1 cellular context compared by ENCODE assay signal in genomic region chr9:123678038-123678877, GRCh38.
TF ChIP-seq lines count a peak whose summit lies in the region.

No MANE protein-coding gene starts in this region.

TF ChIP-seq in HepG2, 621 proteins besides CTCF, POLR2A, EP300 and RAD21 (continued from another document):
- TF ChIP-seq ETV5 (CRISPR knock-in tag; IDR thresholded peaks at IDR 0.05; ENCODE audit: borderline replicate concordance) (peak; percentile 89), ZNF781 (CRISPR knock-in tag; IDR thresholded peaks at IDR 0.05; ENCODE audit: borderline replicate concordance, not compliant biosample characterization) (no peak), ZNF607 (CRISPR knock-in tag; IDR thresholded peaks at IDR 0.05; ENCODE audit: borderline replicate concordance) (no peak), PATZ1 (CRISPR knock-in tag; IDR thresholded peaks at IDR 0.05) (0 out of 2 replicates have a peak, but pooled peaks have one; percentile 12), FOXC1 (CRISPR knock-in tag; IDR thresholded peaks at IDR 0.05; ENCODE audit: borderline replicate concordance) (no peak), ZNF253 (CRISPR knock-in tag; IDR thresholded peaks at IDR 0.05; ENCODE audit: borderline replicate concordance) (no peak), ZNF503 (CRISPR knock-in tag; IDR thresholded peaks at IDR 0.05) (peak; percentile 86), FOXO1 (CRISPR knock-in tag; IDR thresholded peaks at IDR 0.05) (0 out of 2 replicates have a peak, but pooled peaks have one; percentile 18), RERE (CRISPR knock-in tag; IDR thresholded peaks at IDR 0.05; ENCODE audit: low read depth) (peak; percentile 91; the same call in 1 of the 2 replicates), PPARG (CRISPR knock-in tag; conservative IDR thresholded peaks at IDR 0.05) (0 out of 2 replicates have a peak, but pooled peaks have one; percentile 37), SALL1 (CRISPR knock-in tag; IDR thresholded peaks at IDR 0.05) (peak; percentile 57), ZNF800 (CRISPR knock-in tag; IDR thresholded peaks at IDR 0.05) (no peak), PAF1 (CRISPR knock-in tag; IDR thresholded peaks at IDR 0.05) (no peak), ZNF546 (CRISPR knock-in tag; conservative IDR thresholded peaks at IDR 0.05) (no peak), ZNF574 (CRISPR knock-in tag; IDR thresholded peaks at IDR 0.05) (no peak), NCOA2 (CRISPR knock-in tag; IDR thresholded peaks at IDR 0.05) (peak; percentile 68), NR0B2 (CRISPR knock-in tag; IDR thresholded peaks at IDR 0.05) (no peak)
